In genomic region chr1:44609412-44609767, GRCh38 we compare ENCODE assay signal across 8 cellular contexts.
DNase-seq lines count a peak whose midpoint lies in the region; ATAC-seq and TF ChIP-seq lines count a peak whose summit lies in the region.

No MANE protein-coding gene starts in this region.

- peaks cover 0 to 6% (median 0%) of the 10 kb centered on the region in 45 donors for H3K27me3 ChIP-seq in dorsolateral prefrontal cortex

- ATAC-seq in GM21723 (IDR thresholded peaks at IDR 0.05; ENCODE audit: unreplicated experiment) (no peak), natural killer cell (no peak)

- no peaks in the 10 kb centered on the region for H3K36me3 Mint-ChIP-seq in natural killer cell

- H3K27ac ChIP-seq in dorsolateral prefrontal cortex = peak overlapping the region in 28 of 59 donors; percentile 1 to 79 (median 36)

- peak; percentile 10 for DNase-seq in stimulated activated CD4-positive, alpha-beta T cell treated with anti-CD3 and anti-CD28 coated beads, Interleukin-12 subunit alpha, Interleukin-12 subunit beta, amount 100 ng/mL, for 4 hours
- no peak for DNase-seq in stimulated activated CD4-positive, alpha-beta T cell treated with anti-CD3 and anti-CD28 coated beads, Interleukin-1b, Interleukin-23, amount 100 ng/mL, for 48 hours
- DNase-seq in SK-MEL-5 (ENCODE audit: low read depth, low spot score) (peak; percentile 66), dorsolateral prefrontal cortex (peak in 6 of 10 donors; percentile 29 to 67 (median 45)), myocyte (ENCODE audit: low read depth) (peak; percentile 74), NCI-H345 (lab: John Stamatoyannopoulos, UW) (no peak), natural killer cell (no peak)

- no peaks in the 10 kb centered on the region for H3K9me3 Mint-ChIP-seq in natural killer cell

- in situ Hi-C loops in SK-MEL-5 (cut with HindIII; ENCODE audit: low pct_unique_long_range_greater_than_20kb, low sequenced_read_pairs) = no loop called here

- H3K27ac Mint-ChIP-seq in natural killer cell = no peak overlapping the region

- H3K4me1 Mint-ChIP-seq in natural killer cell = no peaks in the 10 kb centered on the region

- H3K4me3 Mint-ChIP-seq in natural killer cell = no peak overlapping the region

- peak in 52 of 56 donors; percentile 18 to 66 (median 47) for TF ChIP-seq CTCF in dorsolateral prefrontal cortex (IDR thresholded peaks at IDR 0.05 in 54 of 56, conservative IDR thresholded peaks at IDR 0.05 in 2 of 56; ENCODE audit: low read depth in 1 of 56, partially characterized antibody in 56 of 56)
- no peak for TF ChIP-seq CTCF in natural killer cell (IDR thresholded peaks at IDR 0.05)

- no peak overlapping the region for H3K4me3 ChIP-seq in dorsolateral prefrontal cortex

- intact Hi-C loops in dorsolateral prefrontal cortex (cut with DNase I) (loop anchor here (2.0 to 5.0 kb wide), 2 partner anchors 35 to 38 kb away; no protein-coding TSS in a partner anchor), natural killer cell (cut with micrococcal nuclease) (no loop called here)

- peaks cover 0 to 3% of the 10 kb centered on the region in 2 donors for H3K27me3 Mint-ChIP-seq in natural killer cell (ENCODE audit: low read depth in 2 of 2)

Comparison
In these comparisons a context has a peak if more than half of its experiments do, and no peak if none do; other contexts are left out.
1. DNase-seq: peak in stimulated activated CD4-positive, alpha-beta T cell treated with anti-CD3 and anti-CD28 coated beads, Interleukin-12 subunit alpha, Interleukin-12 subunit beta, amount 100 ng/mL, for 4 hours (single experiment), SK-MEL-5 (single experiment), dorsolateral prefrontal cortex (6 of 10) and myocyte (single experiment); none in stimulated activated CD4-positive, alpha-beta T cell treated with anti-CD3 and anti-CD28 coated beads, Interleukin-1b, Interleukin-23, amount 100 ng/mL, for 48 hours (single experiment), NCI-H345 (single experiment) and natural killer cell (single experiment).